ENCODE assay signal across 13 cellular contexts in genomic region chr7:45978731-45979211, GRCh38. TPM values are rescaled to one million over a fixed set of nuclear protein-coding genes. Genes with fewer than 3 reads are reported as not detected.
DNase-seq lines count a peak whose midpoint lies in the region; FAIRE-seq and TF ChIP-seq lines count a peak whose summit lies in the region.
"Had no signal": no experiment of that assay in that cellular context is flagged by ENCODE, and none has a peak within 500 bp of the region (broad histone marks: within the 10 kb centered on the region; RNA-seq: fewer than 3 reads in every experiment).

No MANE protein-coding gene starts in this region.

- H4K5ac ChIP-seq in mesendoderm (ENCODE audit: low read length), result no peak overlapping the region

- H3K27ac Mint-ChIP-seq in activated T-helper 2 cell treated with anti-CD3 and anti-CD28 coated beads, Interferon-gamma antibody, Interleukin-2, Interleukin-4, amounts not matched to agents 10 μg/mL and 5 μg/mL and 100 μg/mL, durations not matched to agents 14 hours and 24 hours and 36 hours, result no peak overlapping the region
- H3K27ac Mint-ChIP-seq: stimulated activated naive CD8-positive, alpha-beta T cell treated with anti-CD3 and anti-CD28 coated beads, Interleukin-15, Interleukin-2, amounts not matched to agents 100 ng/mL and 50 ng/mL, for 24 hours had no signal

- peak overlapping the region; percentile 24 for H2BK5ac ChIP-seq in mesendoderm (ENCODE audit: low read length)

- no peaks in the 10 kb centered on the region for H3K9me3 Mint-ChIP-seq in activated T-helper 2 cell treated with anti-CD3 and anti-CD28 coated beads, Interferon-gamma antibody, Interleukin-2, Interleukin-4, amounts not matched to agents 10 μg/mL and 5 μg/mL and 100 μg/mL, durations not matched to agents 14 hours and 24 hours and 36 hours
- H3K9me3 Mint-ChIP-seq: stimulated activated naive CD8-positive, alpha-beta T cell treated with anti-CD3 and anti-CD28 coated beads, Interleukin-15, Interleukin-2, amounts not matched to agents 100 ng/mL and 50 ng/mL, for 24 hours had no signal

- peak; percentile 9 for DNase-seq in HCEC 1CT
- peak; percentile 20 for DNase-seq in mammary epithelial cell
- no peak for DNase-seq in mesendoderm
- no peak for DNase-seq in occipital lobe (lab: John Stamatoyannopoulos, UW)
- DNase-seq in activated CD4-positive, CD25-positive, alpha-beta regulatory T cell (lab: John Stamatoyannopoulos, UW), result no peak
- no peak for DNase-seq in NAMALWA (ENCODE audit: low spot score)
- no peak for DNase-seq in activated T-helper 2 cell treated with anti-CD3 and anti-CD28 coated beads, Interferon-gamma antibody, Interleukin-2, Interleukin-4, amounts not matched to agents 10 μg/mL and 5 μg/mL and 100 μg/mL, durations not matched to agents 14 hours and 24 hours and 36 hours (ENCODE audit: low spot score)
- DNase-seq: activated CD4-positive, alpha-beta T cell treated with anti-CD3 and anti-CD28 coated beads for 1 hour; activated naive CD4-positive, alpha-beta T cell treated with Interleukin-2 at 50 U/mL for 16 hours had no signal

- H3K27me3 ChIP-seq in mammary epithelial cell (ENCODE audit: insufficient read depth, low read length), result no peaks in the 10 kb centered on the region
- H3K27me3 ChIP-seq in mesendoderm (ENCODE audit: insufficient read depth, low read length, poor library complexity), result no peaks in the 10 kb centered on the region

- peaks cover 5% of the 10 kb centered on the region for H3K9me3 ChIP-seq in mammary epithelial cell (replicated peaks; ENCODE audit: insufficient read depth, low read length)

- H3K4me3 Mint-ChIP-seq in activated T-helper 2 cell treated with anti-CD3 and anti-CD28 coated beads, Interferon-gamma antibody, Interleukin-2, Interleukin-4, amounts not matched to agents 10 μg/mL and 5 μg/mL and 100 μg/mL, durations not matched to agents 14 hours and 24 hours and 36 hours (ENCODE audit: low read depth), result no peak overlapping the region
- H3K4me3 Mint-ChIP-seq: stimulated activated naive CD8-positive, alpha-beta T cell treated with anti-CD3 and anti-CD28 coated beads, Interleukin-15, Interleukin-2, amounts not matched to agents 100 ng/mL and 50 ng/mL, for 24 hours had no signal

- dilution Hi-C loops in mammary epithelial cell (cut with HindIII; ENCODE audit: low sequenced_read_pairs), result no loop called here

- TF ChIP-seq CTCF in mammary epithelial cell (conservative IDR thresholded peaks at IDR 0.05 in 1 of 2, IDR thresholded peaks at IDR 0.05 in 1 of 2; ENCODE audit: extremely low read depth in 1 of 2, insufficient read depth in 1 of 2, low read depth in 1 of 2, low read length in 2 of 2), result no peak

- no peak overlapping the region for H3K23ac ChIP-seq in mesendoderm (ENCODE audit: low read length)

- peak overlapping the region; percentile 38 for H2AFZ ChIP-seq in mammary epithelial cell (ENCODE audit: low read depth, low read length)

- H3K27me3 Mint-ChIP-seq in activated T-helper 2 cell treated with anti-CD3 and anti-CD28 coated beads, Interferon-gamma antibody, Interleukin-2, Interleukin-4, amounts not matched to agents 10 μg/mL and 5 μg/mL and 100 μg/mL, durations not matched to agents 14 hours and 24 hours and 36 hours (ENCODE audit: low read depth), result no peaks in the 10 kb centered on the region
- H3K27me3 Mint-ChIP-seq: stimulated activated naive CD8-positive, alpha-beta T cell treated with anti-CD3 and anti-CD28 coated beads, Interleukin-15, Interleukin-2, amounts not matched to agents 100 ng/mL and 50 ng/mL, for 24 hours had no signal

- H3K18ac ChIP-seq in mesendoderm (ENCODE audit: low read length), result peak overlapping the region; percentile 35

- H2AK5ac ChIP-seq in mesendoderm (ENCODE audit: low read length), result no peak overlapping the region

- H3K27ac ChIP-seq in mammary epithelial cell (ENCODE audit: insufficient read depth, low read depth, low read length) (peak overlapping the region; percentile 98), mesendoderm (ENCODE audit: low read depth, low read length) (peak overlapping the region; percentile 12)

- H2BK120ac ChIP-seq in mesendoderm (ENCODE audit: low read depth, low read length), result no peak overlapping the region

- H3K9ac ChIP-seq in mammary epithelial cell (ENCODE audit: insufficient read depth, low read length) (peak overlapping the region; percentile 85), mesendoderm (ENCODE audit: low read length) (no peak overlapping the region)

- peak overlapping the region; percentile 44 for H3K4me2 ChIP-seq in mammary epithelial cell (ENCODE audit: insufficient read depth, low read depth, low read length)
- H3K4me2 ChIP-seq in mesendoderm (ENCODE audit: low read length), result no peak overlapping the region

- H3K4me1 ChIP-seq in mammary epithelial cell (ENCODE audit: insufficient read depth, low read length), result peaks cover 25% of the 10 kb centered on the region
- H3K4me1 ChIP-seq in mesendoderm (ENCODE audit: control insufficient read depth, low read depth, low read length), result peaks cover 2% of the 10 kb centered on the region

- peak overlapping the region; percentile 20 for H3K56ac ChIP-seq in mesendoderm (ENCODE audit: low read length)

- no peaks in the 10 kb centered on the region for H4K20me1 ChIP-seq in mammary epithelial cell (ENCODE audit: insufficient read depth, low read length)

- intact Hi-C loops in mammary epithelial cell (cut with micrococcal nuclease), result loop anchor here (1.0 to 5.0 kb wide), 3 partner anchors 56 to 672 kb away; partner anchors contain the start of gene IGFBP3
- intact Hi-C loops in activated T-helper 2 cell treated with anti-CD3 and anti-CD28 coated beads, Interferon-gamma antibody, Interleukin-2, Interleukin-4, amounts not matched to agents 10 μg/mL and 5 μg/mL and 100 μg/mL, durations not matched to agents 14 hours and 24 hours and 36 hours (cut with micrococcal nuclease), result no loop called here

- TSS peak; percentile 97 for BruUV-seq in mammary epithelial cell (replicated peaks; lab: Mats Ljungman, UMichigan)

- CTCF ChIA-PET in mammary epithelial cell (lab: Charles Lee; ENCODE audit: low non-redundant PET), result no interaction called here

- no peak overlapping the region for H4K8ac ChIP-seq in mesendoderm (ENCODE audit: low read depth, low read length)

- in situ Hi-C loops in mammary epithelial cell (cut with MboI; ENCODE audit: low sequenced_read_pairs in 2 of 2), result no loop called here

- peaks cover 3% of the 10 kb centered on the region for H3K4me1 Mint-ChIP-seq in activated T-helper 2 cell treated with anti-CD3 and anti-CD28 coated beads, Interferon-gamma antibody, Interleukin-2, Interleukin-4, amounts not matched to agents 10 μg/mL and 5 μg/mL and 100 μg/mL, durations not matched to agents 14 hours and 24 hours and 36 hours (ENCODE audit: low read depth)

- FAIRE-seq in A204.1 (lab: Jason Lieb, UNC), result peak; percentile 82
- FAIRE-seq: endometrium had no signal

- H3K79me2 ChIP-seq in mammary epithelial cell (ENCODE audit: insufficient read depth, low read length) (no peaks in the 10 kb centered on the region), mesendoderm (ENCODE audit: control insufficient read depth, insufficient read depth, low read length) (no peaks in the 10 kb centered on the region)

- peak overlapping the region; percentile 26 for H3K4ac ChIP-seq in mesendoderm (ENCODE audit: low read depth, low read length)

- 6% methylated on average over 2 of the region's 2 CpGs for WGBS in mammary epithelial cell (ENCODE audit: low coverage, missing lambda C conversion rate)
- WGBS in mesendoderm (ENCODE audit: extremely low coverage, insufficient coverage, low lambda C conversion rate), result no CpG with 5 or more reads among the region's 2 CpGs

- H3K36me3 ChIP-seq in mammary epithelial cell (ENCODE audit: insufficient read depth, low read length), result no peaks in the 10 kb centered on the region
- no peaks in the 10 kb centered on the region for H3K36me3 ChIP-seq in mesendoderm (ENCODE audit: control insufficient read depth, insufficient read depth, low read length)

- no peak overlapping the region for H2BK15ac ChIP-seq in mesendoderm (replicated peaks; ENCODE audit: low read depth)

- H3K4me3 ChIP-seq in mammary epithelial cell (replicated peaks in 1 of 3; ENCODE audit: insufficient read depth in 1 of 3, low read depth in 2 of 3, low read length in 3 of 3) (no peak overlapping the region), mesendoderm (ENCODE audit: low read length) (no peak overlapping the region)

- H3K79me1 ChIP-seq in mesendoderm (ENCODE audit: low read length), result no peaks in the 10 kb centered on the region

- H3K36me3 Mint-ChIP-seq in activated T-helper 2 cell treated with anti-CD3 and anti-CD28 coated beads, Interferon-gamma antibody, Interleukin-2, Interleukin-4, amounts not matched to agents 10 μg/mL and 5 μg/mL and 100 μg/mL, durations not matched to agents 14 hours and 24 hours and 36 hours (ENCODE audit: low read depth), result no peaks in the 10 kb centered on the region

RNA-seq across cellular contexts. Expression of gene IGFBP3, which starts 57.7 kb away (rescaled TPM):
- total RNA-seq in mammary epithelial cell (1 to 10 TPM; 2.1 to 8.0 TPM), occipital lobe (4.2 TPM)
- 7.6 TPM for polyA plus RNA-seq in mammary epithelial cell
- not detected for polyA minus RNA-seq in mammary epithelial cell
- 30.4 TPM for polyA plus RNA-seq in mesendoderm (2013, experiment 1 of 2)
- polyA plus RNA-seq in mesendoderm (2013, experiment 2 of 2), result 28.2 TPM
- 0.41 and 0.48 TPM in 2 replicates for total RNA-seq in activated T-helper 2 cell treated with anti-CD3 and anti-CD28 coated beads, Interferon-gamma antibody, Interleukin-2, Interleukin-4, amounts not matched to agents 10 μg/mL and 5 μg/mL and 100 μg/mL, durations not matched to agents 14 hours and 24 hours and 36 hours
- total RNA-seq: OCI-LY7 had no signal

Comparison
In these comparisons a context has a peak if more than half of its experiments do, and no peak if none do; other contexts are left out.
1. DNase-seq: peak in HCEC 1CT (single experiment) and mammary epithelial cell (single experiment); none in mesendoderm (single experiment), occipital lobe (single experiment), activated CD4-positive, CD25-positive, alpha-beta regulatory T cell (0 of 4), NAMALWA (single experiment) and activated T-helper 2 cell treated with anti-CD3 and anti-CD28 coated beads, Interferon-gamma antibody, Interleukin-2, Interleukin-4, amounts not matched to agents 10 μg/mL and 5 μg/mL and 100 μg/mL, durations not matched to agents 14 hours and 24 hours and 36 hours (single experiment).